In the genomic region with DNA sequence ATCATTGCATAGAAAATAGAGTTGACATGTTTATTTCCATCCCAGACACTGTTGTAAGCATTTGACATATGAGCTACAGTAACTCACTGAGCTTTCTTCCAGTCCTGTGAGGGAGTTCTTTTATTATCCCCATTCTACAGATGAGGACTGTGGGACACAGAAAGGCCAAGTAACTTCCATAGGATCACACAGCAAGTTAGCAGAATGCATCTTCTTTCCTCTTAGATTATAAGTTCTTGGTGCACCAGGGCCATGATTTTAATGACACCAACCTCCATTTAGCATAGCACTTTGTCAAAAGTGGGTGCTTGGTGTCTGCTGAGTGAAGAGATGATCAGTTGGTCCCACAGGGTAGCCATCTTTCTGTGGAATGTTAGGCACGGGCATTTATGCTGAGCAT, we compare ENCODE assay signal across 28 cellular contexts. TPM values are rescaled to one million over a fixed set of nuclear protein-coding genes. Genes with fewer than 3 reads are reported as not detected.
DNase-seq lines count a peak whose midpoint lies in the region; ATAC-seq, FAIRE-seq and TF ChIP-seq lines count a peak whose summit lies in the region.
"Had no signal": no experiment of that assay in that cellular context is flagged by ENCODE, and none has a peak within 500 bp of the region (broad histone marks: within the 10 kb centered on the region; RNA-seq: fewer than 3 reads in every experiment).

No MANE protein-coding gene starts in this region.

- H3K4me3 ChIP-seq in A549 (no peak overlapping the region), ascending aorta (no peak overlapping the region), mesenchymal stem cell (ENCODE audit: insufficient read depth in 1 of 2, low read depth in 1 of 2, low read length in 2 of 2) (no peak overlapping the region)
- H3K4me3 ChIP-seq: cardiac muscle cell, esophagus muscularis mucosa, upper lobe of left lung had no signal

- H2BK15ac ChIP-seq in mesenchymal stem cell (ENCODE audit: low read depth, poor library complexity, severe bottlenecking): no peak overlapping the region

- POLR2A ChIA-PET in A549 (lab: Yijun Ruan, JAX): interaction anchor here (0.6 to 2.0 kb wide), 5 partner anchors 10 to 88 kb away, joined by 3 to 44 read pairs (median 4); a partner anchor contains a TSS
- POLR2A ChIA-PET in activated CD4-positive, alpha-beta memory T cell treated with anti-CD3 and anti-CD28 coated beads for 36 hours (lab: Charles Lee): no interaction called here

- no peaks in the 10 kb centered on the region for H3K9me3 Mint-ChIP-seq in Calu3 (ENCODE audit: low read depth, unreplicated experiment)
- no peaks in the 10 kb centered on the region for H3K9me3 Mint-ChIP-seq in activated CD4-positive, alpha-beta memory T cell treated with anti-CD3 and anti-CD28 coated beads for 36 hours
- H3K9me3 Mint-ChIP-seq: activated CD4-positive, alpha-beta T cell treated with anti-CD3 and anti-CD28 coated beads, Interleukin-2, amount 10 ng/mL, durations not matched to agents 24 days and 14 days; activated T-helper 1 cell treated with anti-CD3 and anti-CD28 coated beads, Interleukin-12 subunit alpha, Interleukin-12 subunit beta, Interleukin-2, Interleukin-4 antibody, amounts not matched to agents 30 ng/mL and 10 ng/mL and 1 ng/mL, durations not matched to agents 14 hours and 24 hours and 36 hours; naive B cell had no signal

- WGBS in A549 (ENCODE audit: missing lambda C conversion rate): 13% methylated on average over 1 of the region's 1 CpG
- 86% methylated on average over 1 of the region's 1 CpG for WGBS in mesenchymal stem cell

- no peaks in the 10 kb centered on the region for H3K27me3 ChIP-seq in ascending aorta
- H3K27me3 ChIP-seq in mesenchymal stem cell (ENCODE audit: control insufficient read depth in 1 of 2, insufficient read depth in 1 of 2, low read length in 2 of 2): no peaks in the 10 kb centered on the region
- H3K27me3 ChIP-seq: cardiac muscle cell, esophagus muscularis mucosa, upper lobe of left lung had no signal

- no peak overlapping the region for H2BK12ac ChIP-seq in mesenchymal stem cell (ENCODE audit: low read length in 2 of 2)

- ATAC-seq in A549 (no peak), GM19351 (IDR thresholded peaks at IDR 0.05; ENCODE audit: unreplicated experiment) (no peak)
- ATAC-seq: left lobe of liver had no signal

- intact Hi-C loops in Calu3 (cut with micrococcal nuclease; ENCODE audit: unreplicated experiment): no loop called here
- intact Hi-C loops in ascending aorta (cut with DNase I): no loop called here
- intact Hi-C loops in activated CD4-positive, alpha-beta memory T cell treated with anti-CD3 and anti-CD28 coated beads for 36 hours (cut with micrococcal nuclease): no loop called here

- peaks cover 8% of the 10 kb centered on the region for H3K79me1 ChIP-seq in mesenchymal stem cell (replicated peaks; ENCODE audit: low read length, poor library complexity, severe bottlenecking)

- H3K36me3 ChIP-seq in ascending aorta: peaks cover 31 to 36% of the 10 kb centered on the region in 2 donors
- peaks cover 39 to 68% of the 10 kb centered on the region in 2 experiments for H3K36me3 ChIP-seq in mesenchymal stem cell (ENCODE audit: control insufficient read depth in 1 of 2, insufficient read depth in 2 of 2, low read depth in 1 of 2, low read length in 2 of 2)

- peak overlapping the region; percentile 79 for H3K4me2 ChIP-seq in A549
- H3K4me2 ChIP-seq in mesenchymal stem cell (ENCODE audit: low read length, poor library complexity, severe bottlenecking): no peak overlapping the region

- H3K36me3 Mint-ChIP-seq in Calu3 (ENCODE audit: insufficient read depth, unreplicated experiment): peaks cover 98% of the 10 kb centered on the region
- peaks cover 44% of the 10 kb centered on the region for H3K36me3 Mint-ChIP-seq in activated CD4-positive, alpha-beta memory T cell treated with anti-CD3 and anti-CD28 coated beads for 36 hours

- no peak overlapping the region for H3K23ac ChIP-seq in mesenchymal stem cell (ENCODE audit: low read length in 2 of 2)

- H3K4me1 ChIP-seq in A549 (peaks cover 69% of the 10 kb centered on the region), ascending aorta (peaks cover 0 to 9% of the 10 kb centered on the region in 2 donors), mesenchymal stem cell (ENCODE audit: control insufficient read depth, insufficient read depth, low read depth, low read length) (peaks cover 30% of the 10 kb centered on the region)

- no peak overlapping the region for H3K9ac ChIP-seq in mesenchymal stem cell (ENCODE audit: low read length)

- CTCF ChIA-PET in A549 (lab: Yijun Ruan, JAX): interaction anchor here (0.7 to 5.3 kb wide), 10 partner anchors 9 to 83 kb away, joined by 3 to 72 read pairs (median 4); a partner anchor contains a TSS
- CTCF ChIA-PET in Calu3 (lab: Charles Lee): interaction anchor here (0.7 kb wide), 2 partner anchors 26 to 33 kb away, joined by 4 to 5 read pairs; no protein-coding TSS in a partner anchor
- CTCF ChIA-PET in activated CD4-positive, alpha-beta memory T cell treated with anti-CD3 and anti-CD28 coated beads for 36 hours (lab: Charles Lee): interaction anchor here (2.1 kb wide), 1 partner anchor 16 kb away, joined by 10 read pairs; a partner anchor contains a TSS

- no peak overlapping the region for H2BK120ac ChIP-seq in mesenchymal stem cell (ENCODE audit: low read depth, low read length)

- no TSS peak for BruUV-seq in Calu3 (replicated peaks; lab: Mats Ljungman, UMichigan)

- H3K27ac ChIP-seq in A549 (peak overlapping the region; percentile 85 to 95), ascending aorta (peak overlapping the region; percentile 36 to 76), mesenchymal stem cell (ENCODE audit: low read length, poor library complexity, severe bottlenecking) (peak overlapping the region; percentile 94)
- H3K27ac ChIP-seq: cardiac muscle cell, esophagus muscularis mucosa had no signal

- no peak overlapping the region for H4K8ac ChIP-seq in mesenchymal stem cell (ENCODE audit: low read length)

- H3K18ac ChIP-seq in mesenchymal stem cell (ENCODE audit: low read depth in 1 of 2, low read length in 2 of 2): no peak overlapping the region

- H3K4ac ChIP-seq in mesenchymal stem cell (ENCODE audit: low read depth in 1 of 2, low read length in 2 of 2): no peak overlapping the region

- peaks cover 50% of the 10 kb centered on the region for H3K4me1 Mint-ChIP-seq in Calu3 (ENCODE audit: low read depth, unreplicated experiment)
- peaks cover 12% of the 10 kb centered on the region for H3K4me1 Mint-ChIP-seq in activated CD4-positive, alpha-beta memory T cell treated with anti-CD3 and anti-CD28 coated beads for 36 hours (ENCODE audit: low read depth)

- peak overlapping the region; percentile 91 for H3K27ac Mint-ChIP-seq in Calu3 (ENCODE audit: unreplicated experiment)
- no peak overlapping the region for H3K27ac Mint-ChIP-seq in activated CD4-positive, alpha-beta memory T cell treated with anti-CD3 and anti-CD28 coated beads for 36 hours
- H3K27ac Mint-ChIP-seq: activated CD4-positive, alpha-beta T cell treated with anti-CD3 and anti-CD28 coated beads, Interleukin-2, amount 10 ng/mL, durations not matched to agents 24 days and 14 days; activated T-helper 1 cell treated with anti-CD3 and anti-CD28 coated beads, Interleukin-12 subunit alpha, Interleukin-12 subunit beta, Interleukin-2, Interleukin-4 antibody, amounts not matched to agents 30 ng/mL and 10 ng/mL and 1 ng/mL, durations not matched to agents 14 hours and 24 hours and 36 hours; naive B cell had no signal

- TF ChIP-seq EP300 in A549 (IDR thresholded peaks at IDR 0.05): no peak

- peak overlapping the region; percentile 5 for H2AK5ac ChIP-seq in mesenchymal stem cell (ENCODE audit: low read length, severe bottlenecking)

- no peak for FAIRE-seq in A549 (lab: Jason Lieb, UNC)
- FAIRE-seq: D721Med, GM18507 had no signal

- H3K27me3 Mint-ChIP-seq in Calu3 (ENCODE audit: unreplicated experiment): no peaks in the 10 kb centered on the region
- H3K27me3 Mint-ChIP-seq in activated CD4-positive, alpha-beta memory T cell treated with anti-CD3 and anti-CD28 coated beads for 36 hours: no peaks in the 10 kb centered on the region
- H3K27me3 Mint-ChIP-seq: activated CD4-positive, alpha-beta T cell treated with anti-CD3 and anti-CD28 coated beads, Interleukin-2, amount 10 ng/mL, durations not matched to agents 24 days and 14 days; naive B cell had no signal

- TF ChIP-seq POLR2A in A549 (IDR thresholded peaks at IDR 0.05; ENCODE audit: low read length): no peak

- no peak for TF ChIP-seq RAD21 in A549 (conservative IDR thresholded peaks at IDR 0.05 in 1 of 2, IDR thresholded peaks at IDR 0.05 in 1 of 2)

- no peak overlapping the region for H3K14ac ChIP-seq in mesenchymal stem cell (ENCODE audit: low read length in 2 of 2)

- no peak for TF ChIP-seq CTCF in A549 (IDR thresholded peaks at IDR 0.05)
- TF ChIP-seq CTCF in Calu3 (IDR thresholded peaks at IDR 0.05; ENCODE audit: unreplicated experiment): no peak
- no peak for TF ChIP-seq CTCF in ascending aorta (IDR thresholded peaks at IDR 0.05)

- no peaks in the 10 kb centered on the region for H3K9me3 ChIP-seq in A549
- H3K9me3 ChIP-seq in ascending aorta: no peaks in the 10 kb centered on the region
- H3K9me3 ChIP-seq in mesenchymal stem cell (ENCODE audit: control insufficient read depth, low read length): no peaks in the 10 kb centered on the region
- H3K9me3 ChIP-seq: esophagus muscularis mucosa, upper lobe of left lung had no signal

- H3K4me3 Mint-ChIP-seq in Calu3 (ENCODE audit: low read depth, unreplicated experiment): peak overlapping the region; percentile 56
- H3K4me3 Mint-ChIP-seq in activated CD4-positive, alpha-beta memory T cell treated with anti-CD3 and anti-CD28 coated beads for 36 hours: no peak overlapping the region
- H3K4me3 Mint-ChIP-seq: activated CD4-positive, alpha-beta T cell treated with anti-CD3 and anti-CD28 coated beads, Interleukin-2, amount 10 ng/mL, durations not matched to agents 24 days and 14 days; activated T-helper 1 cell treated with anti-CD3 and anti-CD28 coated beads, Interleukin-12 subunit alpha, Interleukin-12 subunit beta, Interleukin-2, Interleukin-4 antibody, amounts not matched to agents 30 ng/mL and 10 ng/mL and 1 ng/mL, durations not matched to agents 14 hours and 24 hours and 36 hours; naive B cell had no signal

- H2BK5ac ChIP-seq in mesenchymal stem cell (ENCODE audit: low read depth, low read length, poor library complexity, severe bottlenecking): no peak overlapping the region

- H2AFZ ChIP-seq in mesenchymal stem cell (ENCODE audit: low read depth, low read length): no peak overlapping the region

- DNase-seq in A549 (ENCODE audit: low read depth in 1 of 2, low spot score in 1 of 2) (no peak), Calu3 (no peak), ascending aorta (ENCODE audit: low spot score in 2 of 2) (no peak), mesenchymal stem cell (no peak), middle frontal gyrus (ENCODE audit: extremely low spot score, low spot score) (no peak)
- no peak for DNase-seq in activated CD4-positive, alpha-beta memory T cell treated with anti-CD3 and anti-CD28 coated beads for 36 hours
- DNase-seq: activated CD4-positive, alpha-beta T cell treated with anti-CD3 and anti-CD28 coated beads, Interleukin-2, amount 10 ng/mL, durations not matched to agents 24 days and 14 days; activated naive CD4-positive, alpha-beta T cell treated with anti-CD3 and anti-CD28 coated beads, Interleukin-2, amount 50 U/mL, for 16 hours; amniotic stem cell; C1 segment of cervical spinal cord; foreskin melanocyte; Karpas-422; naive B cell; NCI-H1436 treated with DMSO at 0.1 percent for 48 hours; NCI-H446; NCI-H82; occipital lobe; SHP77; stimulated activated CD8-positive, alpha-beta memory T cell treated with anti-CD3 and anti-CD28 coated beads, Interleukin-4, amount 100 ng/mL, for 48 hours; T1000; upper lobe of left lung had no signal

- H4K91ac ChIP-seq in mesenchymal stem cell (ENCODE audit: low read length): no peak overlapping the region

RNA-seq across cellular contexts. Expression of a gene that starts 12.7 kb away (rescaled TPM):
- polyA plus RNA-seq in A549 (2011; rRNA removed): 91.6 and 97.6 TPM in 2 replicates
- 85.5 and 90.9 TPM in 2 replicates for polyA plus RNA-seq in A549 (2012; cell fraction: cytosol; rRNA removed)
- polyA plus RNA-seq in A549 (2012; cell fraction: nucleus; rRNA removed): 56.5 and 60.3 TPM in 2 replicates
- polyA plus RNA-seq in A549 (2017; fragmentation: RNase III; extraction: RNeasy Plus Mini Kit Qiagen cat#74134 plus additional on column Dnase treatment): 139 to 156 TPM (median 150 TPM) in 3 replicates
- polyA minus RNA-seq in A549 (2011; rRNA and poly(A)+ RNA removed): 47.2 and 50.9 TPM in 2 replicates
- 167 and 185 TPM in 2 replicates for total RNA-seq in Calu3 (2022)
- total RNA-seq in ascending aorta: 18.3 TPM
- polyA plus RNA-seq in mesenchymal stem cell (2013, experiment 1 of 2): 54.4 TPM
- 54.1 TPM for polyA plus RNA-seq in mesenchymal stem cell (2013, experiment 2 of 2)
- total RNA-seq in activated CD4-positive, alpha-beta memory T cell treated with anti-CD3 and anti-CD28 coated beads for 36 hours: 10 to 100 TPM; 62.1 to 65.9 TPM

RNA-seq across cellular contexts. Expression of a gene that starts 15.2 kb away (rescaled TPM):
- polyA plus RNA-seq in A549 (2011; rRNA removed): 12.0 and 13.4 TPM in 2 replicates
- polyA plus RNA-seq in A549 (2012; cell fraction: cytosol; rRNA removed): 25.1 and 30.1 TPM in 2 replicates
- polyA plus RNA-seq in A549 (2012; cell fraction: nucleus; rRNA removed): 244 and 330 TPM in 2 replicates
- polyA plus RNA-seq in A549 (2017; fragmentation: RNase III; extraction: RNeasy Plus Mini Kit Qiagen cat#74134 plus additional on column Dnase treatment): 48.2 to 55.1 TPM (median 53.3 TPM) in 3 replicates
- polyA minus RNA-seq in A549 (2011; rRNA and poly(A)+ RNA removed): 16.5 and 17.9 TPM in 2 replicates
- total RNA-seq in Calu3 (2022): 104 and 110 TPM in 2 replicates
- total RNA-seq in ascending aorta: 57.4 TPM
- 35.8 TPM for polyA plus RNA-seq in mesenchymal stem cell (2013, experiment 1 of 2)
- polyA plus RNA-seq in mesenchymal stem cell (2013, experiment 2 of 2): 29.0 TPM
- total RNA-seq in activated CD4-positive, alpha-beta memory T cell treated with anti-CD3 and anti-CD28 coated beads for 36 hours: 10 to 100 TPM; 51.7 to 56.8 TPM
